Comparison of ENCODE assay signal across 23 cellular contexts in genomic region chr16:85288341-85288868, GRCh38.
"Had no signal": no experiment of that assay in that cellular context is flagged by ENCODE, and none has a peak within 500 bp of the region (broad histone marks: within the 10 kb centered on the region; RNA-seq: fewer than 3 reads in every experiment).

No MANE protein-coding gene starts in this region.

- H3K4me3 ChIP-seq: ascending aorta, body of pancreas, SJSA1 had no signal

- DNase-seq: activated CD4-positive, alpha-beta T cell treated with anti-CD3 and anti-CD28 coated beads for 48 hours; activated CD4-positive, alpha-beta T cell treated with anti-CD3 and anti-CD28 coated beads, Interleukin-2, amount 50 U/mL, for 4 hours; activated CD4-positive, CD25-positive, alpha-beta regulatory T cell treated with anti-CD3 and anti-CD28 coated beads, Interleukin-2, amount 50 U/mL, for 72 hours; activated CD8-positive, alpha-beta memory T cell treated with anti-CD3 and anti-CD28 coated beads, Interleukin-2, amount 50 U/mL, for 48 hours; activated CD8-positive, alpha-beta T cell treated with anti-CD3 and anti-CD28 coated beads, Interleukin-2, amount 10 ng/mL, durations not matched to agents 7 days and 5 days; activated effector memory CD4-positive, alpha-beta T cell treated with Interleukin-2 at 50 U/mL for 16 hours; activated naive CD4-positive, alpha-beta T cell; activated T-cell treated with anti-CD3 and anti-CD28 coated beads, Interleukin-2, amount 50 U/mL, for 1 hour; amniotic stem cell; body of pancreas; KG1; NCI-H1048; NCI-H1417; NCI-H1930; NCI-H2107; NCI-H345; NCI-H510A; NCI-H526 treated with DMSO at 0.1 percent for 48 hours; NCI-H82 had no signal

- H3K9me3 ChIP-seq: ascending aorta, body of pancreas, SJSA1 had no signal

- H3K27me3 ChIP-seq: ascending aorta, body of pancreas, SJSA1 had no signal

- H3K36me3 ChIP-seq: ascending aorta had no signal

- H3K27ac ChIP-seq: ascending aorta, body of pancreas had no signal

- ATAC-seq: activated CD8-positive, alpha-beta T cell treated with anti-CD3 and anti-CD28 coated beads, Interleukin-2, amount 10 ng/mL, durations not matched to agents 7 days and 5 days; body of pancreas; Right ventricle myocardium inferior; WTC11 had no signal
